ENCODE assay signal across 16 cellular contexts in the genomic region with DNA sequence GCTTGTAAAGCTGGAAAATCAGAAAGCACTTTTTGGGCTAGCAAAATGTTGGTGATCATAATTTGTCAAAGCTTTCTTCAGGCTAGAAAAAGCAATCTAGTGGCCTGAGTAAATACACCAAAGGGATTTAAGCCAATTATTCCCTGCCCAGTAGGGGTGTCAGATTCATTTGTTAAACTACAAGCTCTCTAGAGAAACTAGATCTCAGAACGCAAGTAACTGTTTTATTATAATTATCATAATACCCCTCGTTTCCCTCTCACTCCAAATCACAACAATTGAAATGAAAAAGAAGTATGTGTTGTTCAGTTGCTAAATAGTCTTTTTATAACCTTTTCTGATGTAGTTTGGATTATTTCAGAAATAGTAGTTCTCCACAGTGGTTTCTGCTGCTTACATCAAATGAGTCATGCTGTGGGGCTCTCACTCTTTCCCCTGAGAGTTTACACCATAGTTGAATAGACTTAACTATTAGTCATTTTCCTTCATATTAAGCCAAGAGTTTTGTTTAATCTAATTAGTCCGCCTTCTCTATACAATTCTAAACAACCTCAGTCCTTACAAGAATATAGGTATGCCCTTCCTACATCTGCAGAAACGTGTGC.
DNase-seq lines count a peak whose midpoint lies in the region; ATAC-seq, FAIRE-seq and TF ChIP-seq lines count a peak whose summit lies in the region.
"Had no signal": no experiment of that assay in that cellular context is flagged by ENCODE, and none has a peak within 500 bp of the region (broad histone marks: within the 10 kb centered on the region; RNA-seq: fewer than 3 reads in every experiment).

No MANE protein-coding gene starts in this region.

- ATAC-seq in activated T-cell treated with anti-CD3 and anti-CD28 coated beads, Interleukin-2, amount 50 U/mL, for 72 hours (replicated peaks in 1 of 2), result no peak

- WGBS in HUES64, result 49% methylated on average over 2 of the region's 4 CpGs
- 43 to 60% (median 53%) methylated on average over 4 of the region's 4 CpGs for WGBS in stomach, 5 donors

- no peak for FAIRE-seq in bronchial epithelial cell (lab: Jason Lieb, UNC)
- FAIRE-seq: islet of Langerhans had no signal

- H3K27ac Mint-ChIP-seq in activated T-cell treated with anti-CD3 and anti-CD28 coated beads, Interleukin-2, amount 50 U/mL, for 72 hours, result no peak overlapping the region
- H3K27ac Mint-ChIP-seq: activated CD4-positive, alpha-beta T cell treated with anti-CD3 and anti-CD28 coated beads, Interleukin-2, amount 10 ng/mL, durations not matched to agents 7 days and 5 days; B cell had no signal

- TF ChIP-seq EP300 in stomach (IDR thresholded peaks at IDR 0.05), result no peak

- intact Hi-C loops in stomach (cut with DNase I; ENCODE audit: low total_unique reads), result no loop called here

- H3K9me3 ChIP-seq in HUES64 (ENCODE audit: insufficient read depth, low read depth, low read length), result no peaks in the 10 kb centered on the region
- H3K9me3 ChIP-seq in iPS-15b (ENCODE audit: control insufficient read depth, insufficient read depth, low read length), result no peaks in the 10 kb centered on the region
- no peaks in the 10 kb centered on the region for H3K9me3 ChIP-seq in stomach

- no peak overlapping the region for H3K4me3 Mint-ChIP-seq in activated T-cell treated with anti-CD3 and anti-CD28 coated beads, Interleukin-2, amount 50 U/mL, for 72 hours
- H3K4me3 Mint-ChIP-seq: activated CD4-positive, alpha-beta T cell treated with anti-CD3 and anti-CD28 coated beads, Interleukin-2, amount 10 ng/mL, durations not matched to agents 7 days and 5 days; B cell had no signal

- H3K36me3 ChIP-seq in HUES64 (ENCODE audit: insufficient read depth, low read length) (no peaks in the 10 kb centered on the region), bronchial epithelial cell (ENCODE audit: control insufficient read depth, insufficient read depth, low read length) (no peaks in the 10 kb centered on the region), iPS-15b (ENCODE audit: control insufficient read depth, insufficient read depth, low read length) (no peaks in the 10 kb centered on the region), stomach (no peaks in the 10 kb centered on the region)

- no peaks in the 10 kb centered on the region for H3K4me1 Mint-ChIP-seq in activated T-cell treated with anti-CD3 and anti-CD28 coated beads, Interleukin-2, amount 50 U/mL, for 72 hours (ENCODE audit: low read depth)
- H3K4me1 Mint-ChIP-seq: activated CD4-positive, alpha-beta T cell treated with anti-CD3 and anti-CD28 coated beads, Interleukin-2, amount 10 ng/mL, durations not matched to agents 7 days and 5 days; B cell had no signal

- TF ChIP-seq CTCF in bronchial epithelial cell (IDR thresholded peaks at IDR 0.05; ENCODE audit: insufficient read depth, low read length, severe bottlenecking), result no peak
- no peak for TF ChIP-seq CTCF in stomach (IDR thresholded peaks at IDR 0.05)

- DNase-seq in A172 (ENCODE audit: low spot score), result peak; percentile 46
- peak; percentile 68 for DNase-seq in bronchial epithelial cell (ENCODE audit: low read depth)
- DNase-seq in stomach, result no peak
- no peak for DNase-seq in activated T-cell treated with anti-CD3 and anti-CD28 coated beads, Interleukin-2, amount 50 U/mL, for 72 hours
- DNase-seq in activated CD4-positive, alpha-beta T cell treated with anti-CD3 and anti-CD28 coated beads, Interleukin-2, amount 50 U/mL, for 4 hours, result no peak
- no peak for DNase-seq in NCI-H524 (lab: John Stamatoyannopoulos, UW)
- DNase-seq: activated CD4-positive, alpha-beta T cell treated with anti-CD3 and anti-CD28 coated beads, Interleukin-2, amount 10 ng/mL, durations not matched to agents 7 days and 5 days; activated naive CD4-positive, alpha-beta T cell treated with anti-CD3 and anti-CD28 coated beads, Interleukin-2, amount 50 U/mL, for 16 hours; GF-D8; NCI-H2029 treated with DMSO at 0.1 percent for 48 hours; SIG-M5; stimulated activated CD4-positive, alpha-beta T cell treated with anti-CD3 and anti-CD28 coated beads, Interleukin-2, amount 100 ng/mL, for 24 hours had no signal

- H3K4me3 ChIP-seq in HUES64 (ENCODE audit: low read length), result no peak overlapping the region
- H3K4me3 ChIP-seq in bronchial epithelial cell (ENCODE audit: low read depth, low read length), result no peak overlapping the region
- H3K4me3 ChIP-seq in iPS-15b (ENCODE audit: low read depth, low read length), result no peak overlapping the region
- no peak overlapping the region for H3K4me3 ChIP-seq in stomach

- no peaks in the 10 kb centered on the region for H3K27me3 Mint-ChIP-seq in activated T-cell treated with anti-CD3 and anti-CD28 coated beads, Interleukin-2, amount 50 U/mL, for 72 hours (ENCODE audit: low read depth)
- H3K27me3 Mint-ChIP-seq: activated CD4-positive, alpha-beta T cell treated with anti-CD3 and anti-CD28 coated beads, Interleukin-2, amount 10 ng/mL, durations not matched to agents 7 days and 5 days; B cell had no signal

- H3K27ac ChIP-seq in HUES64 (ENCODE audit: low read depth, low read length) (0 out of 2 replicates have a peak overlapping the region, but pooled peaks have one; percentile 5), stomach (no peak overlapping the region)

- TF ChIP-seq POLR2A in stomach (IDR thresholded peaks at IDR 0.05), result no peak

- H3K4me1 ChIP-seq in HUES64 (ENCODE audit: insufficient read depth, low read length), result peaks cover 49% of the 10 kb centered on the region
- peaks cover 9% of the 10 kb centered on the region for H3K4me1 ChIP-seq in iPS-15b (ENCODE audit: control insufficient read depth, insufficient read depth, low read length)
- peaks cover 0 to 5% (median 0%) of the 10 kb centered on the region in 4 donors for H3K4me1 ChIP-seq in stomach

- H3K36me3 Mint-ChIP-seq in activated T-cell treated with anti-CD3 and anti-CD28 coated beads, Interleukin-2, amount 50 U/mL, for 72 hours (ENCODE audit: insufficient read depth in 2 of 2), result no peaks in the 10 kb centered on the region

- H3K9ac ChIP-seq in HUES64 (ENCODE audit: low read depth, low read length) (peak overlapping the region; percentile 2; the same call in 1 of the 2 replicates), iPS-15b (ENCODE audit: low read depth, low read length) (peak overlapping the region; percentile 38)

- H3K27me3 ChIP-seq in HUES64 (ENCODE audit: insufficient read depth, low read length) (no peaks in the 10 kb centered on the region), bronchial epithelial cell (ENCODE audit: control insufficient read depth, insufficient read depth, low read length) (no peaks in the 10 kb centered on the region), iPS-15b (ENCODE audit: control insufficient read depth, insufficient read depth, low read length) (no peaks in the 10 kb centered on the region), stomach (no peaks in the 10 kb centered on the region)

- no peaks in the 10 kb centered on the region for H3K9me3 Mint-ChIP-seq in activated T-cell treated with anti-CD3 and anti-CD28 coated beads, Interleukin-2, amount 50 U/mL, for 72 hours
- H3K9me3 Mint-ChIP-seq: activated CD4-positive, alpha-beta T cell treated with anti-CD3 and anti-CD28 coated beads, Interleukin-2, amount 10 ng/mL, durations not matched to agents 7 days and 5 days had no signal

Comparison
In these comparisons a context has a peak if more than half of its experiments do, and no peak if none do; other contexts are left out.
1. DNase-seq: peak in A172 (single experiment) and bronchial epithelial cell (single experiment); none in stomach (single experiment), activated T-cell treated with anti-CD3 and anti-CD28 coated beads, Interleukin-2, amount 50 U/mL, for 72 hours (0 of 2), activated CD4-positive, alpha-beta T cell treated with anti-CD3 and anti-CD28 coated beads, Interleukin-2, amount 50 U/mL, for 4 hours (0 of 2) and NCI-H524 (0 of 2).